In genomic region chr16:6646891-6647290, GRCh38 we compare ENCODE assay signal across 9 cellular contexts.
"Had no signal": no experiment of that assay in that cellular context is flagged by ENCODE, and none has a peak within 500 bp of the region (broad histone marks: within the 10 kb centered on the region; RNA-seq: fewer than 3 reads in every experiment).

No MANE protein-coding gene starts in this region.

- ATAC-seq: HCT116, HepG2 had no signal

- H3K36me3 ChIP-seq: HAP-1 had no signal

- H3K27me3 Mint-ChIP-seq: IgD-negative memory B cell had no signal

- H3K9ac ChIP-seq: GM23248 had no signal

- H3K4me3 ChIP-seq: GM23248, HAP-1 had no signal

- H3K36me3 Mint-ChIP-seq: IgD-negative memory B cell had no signal

- H3K27ac Mint-ChIP-seq: HFFc6, IgD-negative memory B cell had no signal

- H3K4me1 Mint-ChIP-seq: IgD-negative memory B cell had no signal

- DNase-seq: GM23248, H7, HFFc6, KBM-7 had no signal

- H3K9me3 ChIP-seq: HAP-1 had no signal

- H3K4me3 Mint-ChIP-seq: HFFc6, IgD-negative memory B cell had no signal

- H3K27ac ChIP-seq: GM23248, HL-60 had no signal

- H3K4me1 ChIP-seq: HAP-1 had no signal

- H2AFZ ChIP-seq: GM23248 had no signal

- FAIRE-seq: HepG2 had no signal
